In the genomic region with DNA sequence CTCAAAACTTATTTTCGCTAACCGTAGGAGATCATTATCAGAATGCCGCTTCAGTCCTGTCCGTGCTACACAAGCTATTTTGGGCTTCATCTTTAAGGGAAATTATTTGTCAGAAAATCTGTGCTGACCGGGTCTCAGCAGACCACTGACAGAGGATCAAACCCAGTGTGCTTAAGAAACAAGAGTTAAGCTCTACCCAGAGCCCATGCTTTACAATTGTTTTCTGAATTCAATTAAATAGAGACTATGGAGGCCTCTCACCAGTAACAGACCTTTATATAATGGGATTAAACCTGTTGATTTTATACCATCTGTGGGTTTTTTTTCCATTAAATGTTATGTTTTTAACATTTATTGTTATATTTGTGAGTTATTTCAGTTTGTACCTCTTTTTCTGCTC, we compare ENCODE assay signal across 20 cellular contexts.
A peak's percentile ranks its signal among the peaks of the same experiment; 100 is the strongest.
DNase-seq lines count a peak whose midpoint lies in the region; ATAC-seq and TF ChIP-seq lines count a peak whose summit lies in the region.
"Had no signal": no experiment of that assay in that cellular context is flagged by ENCODE, and none has a peak within 500 bp of the region (broad histone marks: within the 10 kb centered on the region; RNA-seq: fewer than 3 reads in every experiment).

No MANE protein-coding gene starts in this region.

- no peaks in the 10 kb centered on the region for H3K4me1 ChIP-seq in neuronal stem cell (ENCODE audit: control insufficient read depth in 2 of 2, insufficient read depth in 1 of 2, low read depth in 1 of 2, low read length in 2 of 2)
- H3K4me1 ChIP-seq in trophoblast cell (ENCODE audit: control insufficient read depth in 1 of 2, insufficient read depth in 2 of 2, low read length in 2 of 2) = peaks cover 2 to 4% of the 10 kb centered on the region in 2 experiments
- H3K4me1 ChIP-seq: A549; BLaER1 treated with 17β-estradiol and CSF1 and Interleukin-3, amounts not matched to agents 10 nM and 100 nM; Caco-2 had no signal

- H3K36me3 ChIP-seq in neuronal stem cell (replicated peaks in 1 of 2; ENCODE audit: control insufficient read depth in 2 of 2, insufficient read depth in 2 of 2, low read length in 2 of 2) = no peaks in the 10 kb centered on the region
- no peaks in the 10 kb centered on the region for H3K36me3 ChIP-seq in trophoblast cell (ENCODE audit: control insufficient read depth in 1 of 2, insufficient read depth in 2 of 2, low read length in 2 of 2)
- H3K36me3 ChIP-seq: BLaER1 treated with 17β-estradiol and CSF1 and Interleukin-3, amounts not matched to agents 10 nM and 100 nM had no signal

- WGBS in neuronal stem cell (ENCODE audit: extremely low coverage in 2 of 2, insufficient read length in 2 of 2, insufficient replicate concordance in 1 of 2), 2 donors = no CpG with 5 or more reads among the region's 5 CpGs
- no CpG with 5 or more reads among the region's 5 CpGs for WGBS in trophoblast cell (ENCODE audit: extremely low coverage, insufficient coverage, insufficient read length)

- H3K4me2 ChIP-seq in neuronal stem cell (ENCODE audit: insufficient read depth, low read length, poor library complexity, severe bottlenecking) (no peak overlapping the region), trophoblast cell (ENCODE audit: low read length) (no peak overlapping the region)
- H3K4me2 ChIP-seq: A549; BLaER1 treated with 17β-estradiol and CSF1 and Interleukin-3, amounts not matched to agents 10 nM and 100 nM had no signal

- no peak overlapping the region for H2BK12ac ChIP-seq in neuronal stem cell (ENCODE audit: low read length)
- peak overlapping the region; percentile 17 for H2BK12ac ChIP-seq in trophoblast cell (ENCODE audit: low read length)

- H3K9me3 Mint-ChIP-seq in nephron progenitor cell (no peaks in the 10 kb centered on the region), CD14-positive monocyte (peaks cover 2 to 4% (median 2%) of the 10 kb centered on the region in 7 donors)
- H3K9me3 Mint-ChIP-seq in CD4-positive, alpha-beta T cell = peaks cover 5% of the 10 kb centered on the region

- H3K18ac ChIP-seq in neuronal stem cell (ENCODE audit: low read length) (no peak overlapping the region), trophoblast cell (ENCODE audit: low read length) (no peak overlapping the region)

- TF ChIP-seq CTCF in nephron progenitor cell (IDR thresholded peaks at IDR 0.05) (no peak), CD14-positive monocyte (IDR thresholded peaks at IDR 0.05) (no peak)
- no peak for TF ChIP-seq CTCF in CD4-positive, alpha-beta T cell (IDR thresholded peaks at IDR 0.05)

- H3K4ac ChIP-seq in neuronal stem cell (ENCODE audit: low read length) (no peak overlapping the region), trophoblast cell (ENCODE audit: low read depth, low read length) (no peak overlapping the region)

- H2BK120ac ChIP-seq in neuronal stem cell (ENCODE audit: low read depth, low read length) (no peak overlapping the region), trophoblast cell (ENCODE audit: insufficient read depth, low read length, poor library complexity) (no peak overlapping the region)

- H3K4me3 Mint-ChIP-seq in nephron progenitor cell = no peak overlapping the region
- H3K4me3 Mint-ChIP-seq in CD14-positive monocyte = no peak overlapping the region
- H3K4me3 Mint-ChIP-seq in CD4-positive, alpha-beta T cell = no peak overlapping the region
- H3K4me3 Mint-ChIP-seq: B cell; CD4-positive, CD25-positive, alpha-beta regulatory T cell; CD8-positive, alpha-beta T cell had no signal

- H3K36me3 Mint-ChIP-seq in nephron progenitor cell (ENCODE audit: low read depth) = no peaks in the 10 kb centered on the region
- H3K36me3 Mint-ChIP-seq in CD14-positive monocyte = no peaks in the 10 kb centered on the region
- H3K36me3 Mint-ChIP-seq in CD4-positive, alpha-beta T cell (ENCODE audit: low read depth) = no peaks in the 10 kb centered on the region
- H3K36me3 Mint-ChIP-seq: CD4-positive, CD25-positive, alpha-beta regulatory T cell; CD8-positive, alpha-beta T cell had no signal

- H3K27ac ChIP-seq in neuronal stem cell (replicated peaks; ENCODE audit: low read length) = no peak overlapping the region
- no peak overlapping the region for H3K27ac ChIP-seq in trophoblast cell (ENCODE audit: low read depth, low read length)
- H3K27ac ChIP-seq in CD4-positive, alpha-beta T cell (ENCODE audit: low read depth, low read length) = no peak overlapping the region
- H3K27ac ChIP-seq: 22Rv1; A549; BLaER1 treated with 17β-estradiol and CSF1 and Interleukin-3, amounts not matched to agents 10 nM and 100 nM; C4-2B had no signal

- H3K4me1 Mint-ChIP-seq in nephron progenitor cell = peaks cover under 1% of the 10 kb centered on the region
- no peaks in the 10 kb centered on the region for H3K4me1 Mint-ChIP-seq in CD14-positive monocyte
- H3K4me1 Mint-ChIP-seq in CD4-positive, alpha-beta T cell (ENCODE audit: low read depth) = no peaks in the 10 kb centered on the region
- H3K4me1 Mint-ChIP-seq: B cell; CD4-positive, CD25-positive, alpha-beta regulatory T cell had no signal

- H4K91ac ChIP-seq in neuronal stem cell (ENCODE audit: low read depth, low read length, poor library complexity) (no peak overlapping the region), trophoblast cell (ENCODE audit: low read depth, low read length) (no peak overlapping the region)

- no peak overlapping the region for H3K9ac ChIP-seq in neuronal stem cell (ENCODE audit: low read depth, low read length, poor library complexity)
- no peak overlapping the region for H3K9ac ChIP-seq in trophoblast cell (ENCODE audit: low read length)
- H3K9ac ChIP-seq: BLaER1 treated with 17β-estradiol and CSF1 and Interleukin-3, amounts not matched to agents 10 nM and 100 nM had no signal

- H3K79me1 ChIP-seq in neuronal stem cell (ENCODE audit: low read depth, low read length) (no peaks in the 10 kb centered on the region), trophoblast cell (ENCODE audit: low read length) (peaks cover 2% of the 10 kb centered on the region)

- CTCF ChIA-PET in CD4-positive, alpha-beta T cell (lab: Charles Lee) = no interaction called here

- H4K12ac ChIP-seq in trophoblast cell (ENCODE audit: low read depth, low read length) = no peak overlapping the region

- no peak overlapping the region for H2BK5ac ChIP-seq in neuronal stem cell (ENCODE audit: low read length)
- H2BK5ac ChIP-seq in trophoblast cell (ENCODE audit: low read depth, low read length, poor library complexity) = no peak overlapping the region

- H3K9me3 ChIP-seq in neuronal stem cell (replicated peaks in 1 of 2; ENCODE audit: control insufficient read depth in 2 of 2, insufficient read depth in 1 of 2, low read depth in 1 of 2, low read length in 2 of 2) = no peaks in the 10 kb centered on the region
- no peaks in the 10 kb centered on the region for H3K9me3 ChIP-seq in trophoblast cell (ENCODE audit: insufficient read depth, low read depth, low read length)
- peaks cover 4% of the 10 kb centered on the region for H3K9me3 ChIP-seq in CD4-positive, alpha-beta T cell (ENCODE audit: control insufficient read depth, low read length)
- H3K9me3 ChIP-seq: A549; BLaER1 treated with 17β-estradiol and CSF1 and Interleukin-3, amounts not matched to agents 10 nM and 100 nM; Caco-2 had no signal

- no peak overlapping the region for H2BK15ac ChIP-seq in neuronal stem cell (ENCODE audit: low read length)

- H3K27me3 Mint-ChIP-seq in nephron progenitor cell (ENCODE audit: low read depth, poor library complexity) = no peaks in the 10 kb centered on the region
- H3K27me3 Mint-ChIP-seq in CD14-positive monocyte (ENCODE audit: low read depth in 3 of 3) = no peaks in the 10 kb centered on the region
- no peaks in the 10 kb centered on the region for H3K27me3 Mint-ChIP-seq in CD4-positive, alpha-beta T cell
- H3K27me3 Mint-ChIP-seq: B cell; CD4-positive, CD25-positive, alpha-beta regulatory T cell had no signal

- DNase-seq in NCI-H82 (lab: John Stamatoyannopoulos, UW) (peak; percentile 59), NCI-H82 treated with DMSO at 0.1 percent for 48 hours (lab: John Stamatoyannopoulos, UW; ENCODE audit: unreplicated experiment) (no peak), nephron progenitor cell (no peak), neuronal stem cell (ENCODE audit: low spot score) (no peak), trophoblast cell (no peak), CD14-positive monocyte (ENCODE audit: low spot score) (no peak), NCI-H748 (lab: John Stamatoyannopoulos, UW; ENCODE audit: unreplicated experiment) (no peak)
- DNase-seq in CD4-positive, alpha-beta T cell = no peak
- DNase-seq: AML-193; Caco-2; Calu3; CD4-positive, CD25-positive, alpha-beta regulatory T cell; CD8-positive, alpha-beta T cell; DMS79 treated with DMSO at 0.1 percent for 48 hours; GF-D8 had no signal

- POLR2A ChIA-PET in CD4-positive, alpha-beta T cell (lab: Charles Lee) = no interaction called here

- no peak overlapping the region for H2AK5ac ChIP-seq in neuronal stem cell (ENCODE audit: low read depth, low read length)
- no peak overlapping the region for H2AK5ac ChIP-seq in trophoblast cell (ENCODE audit: low read length)

- H3K27ac Mint-ChIP-seq in nephron progenitor cell (peak overlapping the region; percentile 9), CD14-positive monocyte (no peak overlapping the region)
- no peak overlapping the region for H3K27ac Mint-ChIP-seq in CD4-positive, alpha-beta T cell
- H3K27ac Mint-ChIP-seq: B cell; CD4-positive, CD25-positive, alpha-beta regulatory T cell; CD8-positive, alpha-beta T cell had no signal

- peak overlapping the region; percentile 50 for H2AFZ ChIP-seq in neuronal stem cell (ENCODE audit: low read length)
- no peak overlapping the region for H2AFZ ChIP-seq in trophoblast cell (ENCODE audit: insufficient read depth, low read length, poor library complexity)

- no peak overlapping the region for H3K4me3 ChIP-seq in neuronal stem cell (ENCODE audit: low read length in 2 of 2)
- H3K4me3 ChIP-seq in trophoblast cell (ENCODE audit: low read depth, low read length) = no peak overlapping the region
- H3K4me3 ChIP-seq: A549; BLaER1 treated with 17β-estradiol and CSF1 and Interleukin-3, amounts not matched to agents 10 nM and 100 nM had no signal

- no peaks in the 10 kb centered on the region for H3K79me2 ChIP-seq in trophoblast cell (ENCODE audit: control insufficient read depth, insufficient read depth, low read length, poor library complexity)

- H4K8ac ChIP-seq in neuronal stem cell (ENCODE audit: low read depth, low read length) = no peak overlapping the region
- no peak overlapping the region for H4K8ac ChIP-seq in trophoblast cell (ENCODE audit: low read depth, low read length)

- intact Hi-C loops in CD14-positive monocyte (cut with micrococcal nuclease) = no loop called here
- intact Hi-C loops in CD4-positive, alpha-beta T cell (cut with DNase I, micrococcal nuclease) = no loop called here

- H3K14ac ChIP-seq in neuronal stem cell (ENCODE audit: low read length) (no peak overlapping the region), trophoblast cell (ENCODE audit: low read length) (no peak overlapping the region)

- H3K27me3 ChIP-seq in neuronal stem cell (ENCODE audit: control insufficient read depth in 3 of 3, insufficient read depth in 3 of 3, low read depth in 1 of 3, low read length in 3 of 3) (no peaks in the 10 kb centered on the region), trophoblast cell (ENCODE audit: insufficient read depth, low read length) (no peaks in the 10 kb centered on the region)
- H3K27me3 ChIP-seq in CD4-positive, alpha-beta T cell (ENCODE audit: control insufficient read depth, insufficient read depth, low read length) = no peaks in the 10 kb centered on the region
- H3K27me3 ChIP-seq: BLaER1 treated with 17β-estradiol and CSF1 and Interleukin-3, amounts not matched to agents 10 nM and 100 nM had no signal

- ATAC-seq in CD4-positive, alpha-beta T cell (ENCODE audit: poor library complexity) = no peak
- ATAC-seq: A549; CD8-positive, alpha-beta T cell had no signal

- H3K23ac ChIP-seq in neuronal stem cell (ENCODE audit: low read depth, low read length, poor library complexity) (no peak overlapping the region), trophoblast cell (ENCODE audit: low read length) (no peak overlapping the region)
